ENCODE assay signal across 1 cellular context in the genomic region with DNA sequence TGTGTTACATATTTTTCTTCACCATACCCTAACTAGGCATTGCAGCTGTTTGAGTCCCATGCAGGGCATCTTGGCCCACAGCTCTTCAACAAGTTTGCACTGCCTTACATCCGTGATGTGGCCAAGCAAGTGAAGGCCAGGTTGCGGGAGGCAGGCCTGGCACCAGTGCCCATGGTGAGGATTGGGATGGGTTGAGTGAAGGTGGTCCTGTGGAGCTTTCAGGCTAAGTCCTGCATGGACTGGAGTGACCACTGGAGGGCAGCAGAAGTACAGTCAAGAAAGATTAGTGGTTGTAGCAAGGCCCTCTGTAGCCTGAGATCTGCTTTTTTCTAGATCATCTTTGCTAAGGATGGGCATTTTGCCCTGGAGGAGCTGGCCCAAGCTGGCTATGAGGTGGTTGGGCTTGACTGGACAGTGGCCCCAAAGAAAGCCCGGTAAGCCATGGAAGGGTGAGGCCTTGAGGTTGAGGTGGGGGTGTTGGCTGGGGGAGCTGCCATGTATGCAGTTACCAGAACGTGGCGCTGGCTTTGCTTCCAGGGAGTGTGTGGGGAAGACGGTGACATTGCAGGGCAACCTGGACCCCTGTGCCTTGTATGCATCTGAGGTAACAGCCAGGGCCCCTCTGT.
TF ChIP-seq lines count a peak whose summit lies in the region.

No MANE protein-coding gene starts in this region.

TF ChIP-seq in H1, 55 proteins besides CTCF, POLR2A, EP300 and RAD21 (continued from another document):
- TF ChIP-seq RBBP5 (IDR thresholded peaks at IDR 0.05; ENCODE audit: borderline replicate concordance, low read depth, low read length) = no peak
- TF ChIP-seq, protein P1, sequence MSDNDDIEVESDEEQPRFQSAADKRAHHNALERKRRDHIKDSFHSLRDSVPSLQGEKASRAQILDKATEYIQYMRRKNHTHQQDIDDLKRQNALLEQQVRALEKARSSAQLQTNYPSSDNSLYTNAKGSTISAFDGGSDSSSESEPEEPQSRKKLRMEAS (IDR thresholded peaks at IDR 0.05) = 0 out of 2 replicates have a peak, but pooled peaks have one; percentile 19
- no peak for TF ChIP-seq JUN (IDR thresholded peaks at IDR 0.05; ENCODE audit: low read depth, low read length)
- no peak for TF ChIP-seq ZNF274 (IDR thresholded peaks at IDR 0.05; ENCODE audit: borderline replicate concordance, extremely low read depth, low read length)
- TF ChIP-seq TAF1 (IDR thresholded peaks at IDR 0.05; ENCODE audit: low read depth, low read length) = no peak
- TF ChIP-seq, protein P2, sequence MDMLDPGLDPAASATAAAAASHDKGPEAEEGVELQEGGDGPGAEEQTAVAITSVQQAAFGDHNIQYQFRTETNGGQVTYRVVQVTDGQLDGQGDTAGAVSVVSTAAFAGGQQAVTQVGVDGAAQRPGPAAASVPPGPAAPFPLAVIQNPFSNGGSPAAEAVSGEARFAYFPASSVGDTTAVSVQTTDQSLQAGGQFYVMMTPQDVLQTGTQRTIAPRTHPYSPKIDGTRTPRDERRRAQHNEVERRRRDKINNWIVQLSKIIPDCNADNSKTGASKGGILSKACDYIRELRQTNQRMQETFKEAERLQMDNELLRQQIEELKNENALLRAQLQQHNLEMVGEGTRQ (IDR thresholded peaks at IDR 0.05; ENCODE audit: low read length) = no peak
- 0 out of 4 replicates have a peak, but pooled peaks of 1 of the 2 experiments have one; percentile 31 for TF ChIP-seq SIN3A (conservative IDR thresholded peaks at IDR 0.05 in 1 of 2, IDR thresholded peaks at IDR 0.05 in 1 of 2; ENCODE audit: low read depth in 1 of 2, low read length in 2 of 2)
- no peak for TF ChIP-seq SP2 (IDR thresholded peaks at IDR 0.05; ENCODE audit: low read length)
- TF ChIP-seq NANOG (IDR thresholded peaks at IDR 0.05; ENCODE audit: insufficient read depth, low read depth, low read length, poor library complexity, severe bottlenecking) = no peak
- no peak for TF ChIP-seq CTBP2 (IDR thresholded peaks at IDR 0.05; ENCODE audit: borderline replicate concordance, insufficient read depth, insufficient read length, low read length)
